1 cellular context compared by ENCODE assay signal in the genomic region with DNA sequence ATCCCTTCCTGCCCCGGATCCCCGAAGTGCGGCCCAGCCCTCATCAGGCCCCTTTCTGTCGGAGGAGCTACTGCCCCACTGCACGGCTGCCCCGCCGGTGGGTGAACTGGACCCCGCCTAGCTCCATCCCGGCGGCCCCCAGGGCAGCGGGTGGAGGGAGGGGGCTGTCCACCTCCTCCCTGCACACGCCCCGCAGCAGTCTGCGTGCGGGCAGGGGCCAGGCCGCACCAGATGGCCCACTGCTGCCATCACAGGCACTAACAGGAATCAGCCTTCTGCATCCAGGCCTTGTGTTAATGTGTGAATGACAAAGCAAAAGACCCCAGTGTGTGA.
TF ChIP-seq lines count a peak whose summit lies in the region.

No MANE protein-coding gene starts in this region.

TF ChIP-seq in GM23338, 12 proteins besides CTCF, POLR2A, EP300 and RAD21:
- TF ChIP-seq ZNF462 (CRISPR knock-in tag; IDR thresholded peaks at IDR 0.05) = no peak
- TF ChIP-seq, protein P1, sequence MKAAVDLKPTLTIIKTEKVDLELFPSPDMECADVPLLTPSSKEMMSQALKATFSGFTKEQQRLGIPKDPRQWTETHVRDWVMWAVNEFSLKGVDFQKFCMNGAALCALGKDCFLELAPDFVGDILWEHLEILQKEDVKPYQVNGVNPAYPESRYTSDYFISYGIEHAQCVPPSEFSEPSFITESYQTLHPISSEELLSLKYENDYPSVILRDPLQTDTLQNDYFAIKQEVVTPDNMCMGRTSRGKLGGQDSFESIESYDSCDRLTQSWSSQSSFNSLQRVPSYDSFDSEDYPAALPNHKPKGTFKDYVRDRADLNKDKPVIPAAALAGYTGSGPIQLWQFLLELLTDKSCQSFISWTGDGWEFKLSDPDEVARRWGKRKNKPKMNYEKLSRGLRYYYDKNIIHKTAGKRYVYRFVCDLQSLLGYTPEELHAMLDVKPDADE (IDR thresholded peaks at IDR 0.05) = no peak
- TF ChIP-seq ZNF114 (CRISPR knock-in tag; IDR thresholded peaks at IDR 0.05) = no peak
- no peak for TF ChIP-seq STAT1 (IDR thresholded peaks at IDR 0.05; ENCODE audit: unreplicated experiment)
